13 cellular contexts compared by ENCODE assay signal in the genomic region with DNA sequence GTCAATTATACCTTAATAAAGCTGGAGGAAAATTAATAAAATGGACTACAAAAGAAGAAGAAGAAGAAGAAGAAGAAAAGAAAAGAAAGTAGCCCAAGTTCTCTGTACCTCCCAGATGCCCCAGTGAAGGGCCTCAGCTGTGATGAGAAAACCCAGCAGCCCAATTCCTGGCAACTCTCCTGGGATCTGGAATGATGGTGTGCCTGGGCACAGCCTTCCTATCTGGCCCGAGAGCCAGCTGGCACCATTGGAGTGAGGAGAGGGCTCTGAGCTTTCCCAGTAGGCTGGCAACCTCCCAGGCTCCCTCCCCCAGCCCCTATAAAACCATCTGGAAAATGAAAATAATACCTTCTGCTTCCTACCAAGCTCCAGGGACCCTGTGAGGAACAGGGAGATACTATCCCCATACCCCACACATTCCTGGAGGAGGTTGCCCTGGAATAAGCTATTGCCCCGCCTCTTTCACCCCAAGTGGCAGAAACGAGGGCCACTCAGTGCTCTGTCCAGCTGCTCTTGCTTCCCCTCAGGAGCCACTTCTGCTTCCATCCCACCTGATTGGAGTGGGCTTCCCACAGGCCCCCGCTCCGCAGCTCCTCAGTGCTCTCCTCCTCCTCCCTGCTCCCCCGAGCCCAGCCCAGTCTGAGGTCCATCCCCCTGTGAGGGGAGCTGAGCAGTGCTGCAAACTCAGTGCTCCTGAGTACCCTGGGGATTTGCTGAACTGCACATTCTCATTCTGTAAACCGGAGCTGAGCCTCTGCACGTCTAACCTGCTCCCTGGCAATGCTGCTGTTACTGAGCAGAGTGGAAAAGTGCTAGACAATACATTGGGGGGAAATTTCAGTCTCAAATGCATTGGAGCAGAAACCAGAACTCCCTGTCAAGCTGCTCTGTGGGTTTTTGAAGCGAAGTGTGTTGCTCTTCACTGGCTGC.
DNase-seq lines count a peak whose midpoint lies in the region; ATAC-seq, FAIRE-seq and TF ChIP-seq lines count a peak whose summit lies in the region.
"Had no signal": no experiment of that assay in that cellular context is flagged by ENCODE, and none has a peak within 500 bp of the region (broad histone marks: within the 10 kb centered on the region; RNA-seq: fewer than 3 reads in every experiment).

No MANE protein-coding gene starts in this region.

- no peak for TF ChIP-seq EP300 in GM12878 (IDR thresholded peaks at IDR 0.05; ENCODE audit: borderline replicate concordance in 1 of 2, control insufficient read depth in 1 of 2, low read depth in 2 of 2, low read length in 2 of 2)

- no peaks in the 10 kb centered on the region for H3K36me3 ChIP-seq in GM12878 (ENCODE audit: control insufficient read depth in 2 of 2, insufficient read depth in 2 of 2, low read length in 1 of 2)

- peaks cover 52% of the 10 kb centered on the region for H3K4me1 Mint-ChIP-seq in nephron
- no peaks in the 10 kb centered on the region for H3K4me1 Mint-ChIP-seq in activated CD4-positive, alpha-beta T cell treated with anti-CD3 and anti-CD28 coated beads, Interleukin-2, amount 10 ng/mL, durations not matched to agents 24 days and 14 days

- no peaks in the 10 kb centered on the region for H3K27me3 Mint-ChIP-seq in nephron (ENCODE audit: low read depth)
- no peaks in the 10 kb centered on the region for H3K27me3 Mint-ChIP-seq in activated CD4-positive, alpha-beta T cell treated with anti-CD3 and anti-CD28 coated beads, Interleukin-2, amount 10 ng/mL, durations not matched to agents 24 days and 14 days

- peak overlapping the region in 2 of 3 experiments; percentile 35 to 39 for H3K4me3 Mint-ChIP-seq in nephron
- H3K4me3 Mint-ChIP-seq in activated CD4-positive, alpha-beta T cell treated with anti-CD3 and anti-CD28 coated beads, Interleukin-2, amount 10 ng/mL, durations not matched to agents 24 days and 14 days = no peak overlapping the region

- no TSS peak for BruUV-seq in GM12878 (replicated peaks; lab: Mats Ljungman, UMichigan)

- H3K9me3 ChIP-seq in GM12878 (replicated peaks; ENCODE audit: control insufficient read depth, insufficient read depth, low read length) = no peaks in the 10 kb centered on the region; the same call in 2 of the 3 replicates

- TF ChIP-seq POLR2A in GM12878 (IDR thresholded peaks at IDR 0.05; ENCODE audit: low read depth, low read length) = no peak

- in situ Hi-C loops in GM12878 (cut with MboI) = no loop called here

- intact Hi-C loops in GM12878 (cut with micrococcal nuclease; ENCODE audit: unreplicated experiment) = no loop called here
- intact Hi-C loops in activated CD4-positive, alpha-beta T cell treated with anti-CD3 and anti-CD28 coated beads, Interleukin-2, amount 10 ng/mL, durations not matched to agents 24 days and 14 days (cut with micrococcal nuclease) = no loop called here

- POLR2A ChIA-PET in GM12878 (lab: Charles Lee) = interaction anchor here (0.9 to 1.7 kb wide), 7 partner anchors 9 to 148 kb away, joined by 3 to 12 read pairs (median 3); no protein-coding TSS in a partner anchor

- peaks cover 15% of the 10 kb centered on the region for H3K36me3 Mint-ChIP-seq in nephron (ENCODE audit: low read depth)
- H3K36me3 Mint-ChIP-seq in activated CD4-positive, alpha-beta T cell treated with anti-CD3 and anti-CD28 coated beads, Interleukin-2, amount 10 ng/mL, durations not matched to agents 24 days and 14 days (ENCODE audit: low read depth) = peaks cover 12% of the 10 kb centered on the region

- CTCF ChIA-PET in GM12878 (lab: Yijun Ruan, JAX) = interaction anchor here (0.7 to 1.9 kb wide), 11 partner anchors 9 to 198 kb away, joined by 3 to 17 read pairs (median 5); no protein-coding TSS in a partner anchor

- no peaks in the 10 kb centered on the region for H3K79me2 ChIP-seq in GM12878 (ENCODE audit: control insufficient read depth, insufficient read depth, low read length)

- WGBS in GM12878 (ENCODE audit: insufficient coverage, insufficient replicate concordance, low lambda C conversion rate, missing lambda C conversion rate) = 36% methylated on average over 9 of the region's 9 CpGs

- TF ChIP-seq RAD21 in GM12878 (IDR thresholded peaks at IDR 0.05; ENCODE audit: insufficient read depth, low read depth, low read length) = no peak

- H3K9me3 Mint-ChIP-seq in nephron = peaks cover 10% of the 10 kb centered on the region
- peaks cover 16% of the 10 kb centered on the region for H3K9me3 Mint-ChIP-seq in activated CD4-positive, alpha-beta T cell treated with anti-CD3 and anti-CD28 coated beads, Interleukin-2, amount 10 ng/mL, durations not matched to agents 24 days and 14 days

- TF ChIP-seq CTCF in GM12878 (IDR thresholded peaks at IDR 0.05 in 2 of 3, conservative IDR thresholded peaks at IDR 0.05 in 1 of 3; ENCODE audit: control insufficient read depth in 2 of 3, extremely low read depth in 1 of 3, insufficient read depth in 1 of 3, low read depth in 3 of 3, low read length in 3 of 3) (no peak), nephron (IDR thresholded peaks at IDR 0.05; ENCODE audit: unreplicated experiment in 3 of 3) (no peak)

- no peak overlapping the region for H3K4me3 ChIP-seq in GM12878
- H3K4me3 ChIP-seq: coronary artery had no signal

- peak overlapping the region; percentile 6 for H2AFZ ChIP-seq in GM12878 (ENCODE audit: control insufficient read depth, low read depth, low read length)

- SMC1A ChIA-PET in GM12878 (lab: Charles Lee; ENCODE audit: uncharacterized antibody, unreplicated experiment) = interaction anchor here (0.7 to 1.9 kb wide), 18 partner anchors 9 to 197 kb away, joined by 3 to 15 read pairs (median 6); a partner anchor contains a TSS

- H3K27ac Mint-ChIP-seq in nephron = peak overlapping the region; percentile 79 to 97 (median 81)
- H3K27ac Mint-ChIP-seq in activated CD4-positive, alpha-beta T cell treated with anti-CD3 and anti-CD28 coated beads, Interleukin-2, amount 10 ng/mL, durations not matched to agents 24 days and 14 days = no peak overlapping the region

- H3K4me1 ChIP-seq in GM12878 (ENCODE audit: control insufficient read depth, insufficient read depth, low read length) = peaks cover 11% of the 10 kb centered on the region

- no peaks in the 10 kb centered on the region for H4K20me1 ChIP-seq in GM12878 (ENCODE audit: control insufficient read depth, insufficient read depth)

- RAD21 ChIA-PET in GM12878 (lab: Charles Lee; ENCODE audit: unreplicated experiment) = interaction anchor here (0.6 to 1.7 kb wide), 15 partner anchors 10 to 146 kb away, joined by 3 to 20 read pairs (median 4); a partner anchor contains a TSS

- no peak overlapping the region for H3K9ac ChIP-seq in GM12878 (ENCODE audit: control insufficient read depth, insufficient read depth, low read length)

- H3K4me2 ChIP-seq in GM12878 (ENCODE audit: control insufficient read depth, insufficient read depth) = peak overlapping the region; percentile 69

- peak; percentile 52 for DNase-seq in GM12878 (ENCODE audit: low read depth, low spot score)
- no peak for DNase-seq in activated gamma-delta T cell treated with Interleukin-2 at 50 U/mL for 16 hours
- DNase-seq in activated CD4-positive, alpha-beta T cell treated with anti-CD3 and anti-CD28 coated beads, Interleukin-2, amount 10 ng/mL, durations not matched to agents 24 days and 14 days = no peak
- DNase-seq: activated CD4-positive, alpha-beta T cell treated with anti-CD3 and anti-CD28 coated beads, Interleukin-2, amount 50 U/mL, for 1 hour; kidney glomerular epithelial cell; NCI-H2081 treated with DMSO at 0.1 percent for 48 hours; stimulated activated CD4-positive, alpha-beta T cell treated with anti-CD3 and anti-CD28 coated beads, Interleukin-2, amount 100 ng/mL, for 24 hours had no signal

- ATAC-seq in GM18858 (IDR thresholded peaks at IDR 0.05; ENCODE audit: unreplicated experiment) (peak; percentile 62), HG03442 (IDR thresholded peaks at IDR 0.05; ENCODE audit: unreplicated experiment) (peak; percentile 68), GM12878 (peak; percentile 86), GM19455 (IDR thresholded peaks at IDR 0.05; ENCODE audit: unreplicated experiment) (no peak), HG03175 (IDR thresholded peaks at IDR 0.05; ENCODE audit: unreplicated experiment) (no peak)

- no peak for FAIRE-seq in GM12878 (lab: Jason Lieb, UNC)

- H3K27me3 ChIP-seq in GM12878 (replicated peaks in 1 of 2; ENCODE audit: control insufficient read depth in 2 of 2, insufficient read depth in 2 of 2, low read length in 1 of 2) = no peaks in the 10 kb centered on the region

- H3K27ac ChIP-seq in GM12878 (ENCODE audit: control insufficient read depth, insufficient read depth) = no peak overlapping the region
- H3K27ac ChIP-seq: coronary artery had no signal

TF ChIP-seq in GM12878, 131 proteins besides CTCF, POLR2A, EP300 and RAD21 (continues in another document):
- TF ChIP-seq STAT3 (IDR thresholded peaks at IDR 0.05; ENCODE audit: low read depth, low read length) (0 out of 2 replicates have a peak, but pooled peaks have one; percentile 31), HDGF (IDR thresholded peaks at IDR 0.05) (0 out of 2 replicates have a peak, but pooled peaks have one; percentile 8), IKZF1 (conservative IDR thresholded peaks at IDR 0.05) (peak; percentile 58), NFYA (IDR thresholded peaks at IDR 0.05; ENCODE audit: borderline replicate concordance, low read depth, low read length) (no peak), SMARCA5 (IDR thresholded peaks at IDR 0.05) (0 out of 2 replicates have a peak, but pooled peaks have one; percentile 34), NFIC (IDR thresholded peaks at IDR 0.05; ENCODE audit: low read depth, low read length) (no peak), MYB (IDR thresholded peaks at IDR 0.05; ENCODE audit: borderline replicate concordance, low read depth, low read length) (no peak)
- TF ChIP-seq, protein P1, sequence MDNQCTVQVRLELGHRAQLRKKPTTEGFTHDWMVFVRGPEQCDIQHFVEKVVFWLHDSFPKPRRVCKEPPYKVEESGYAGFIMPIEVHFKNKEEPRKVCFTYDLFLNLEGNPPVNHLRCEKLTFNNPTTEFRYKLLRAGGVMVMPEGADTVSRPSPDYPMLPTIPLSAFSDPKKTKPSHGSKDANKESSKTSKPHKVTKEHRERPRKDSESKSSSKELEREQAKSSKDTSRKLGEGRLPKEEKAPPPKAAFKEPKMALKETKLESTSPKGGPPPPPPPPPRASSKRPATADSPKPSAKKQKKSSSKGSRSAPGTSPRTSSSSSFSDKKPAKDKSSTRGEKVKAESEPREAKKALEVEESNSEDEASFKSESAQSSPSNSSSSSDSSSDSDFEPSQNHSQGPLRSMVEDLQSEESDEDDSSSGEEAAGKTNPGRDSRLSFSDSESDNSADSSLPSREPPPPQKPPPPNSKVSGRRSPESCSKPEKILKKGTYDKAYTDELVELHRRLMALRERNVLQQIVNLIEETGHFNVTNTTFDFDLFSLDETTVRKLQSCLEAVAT (IDR thresholded peaks at IDR 0.05) = 0 out of 2 replicates have a peak, but pooled peaks have one; percentile 50

Comparison
In these comparisons a context has a peak if more than half of its experiments do, and no peak if none do; other contexts are left out.
1. ATAC-seq: peak in GM18858 (single experiment), HG03442 (single experiment) and GM12878 (single experiment); none in GM19455 (single experiment) and HG03175 (single experiment).